ENCODE assay signal across 8 cellular contexts in genomic region chr22:43088616-43088978, GRCh38. TPM values are rescaled to one million over a fixed set of nuclear protein-coding genes. Genes with fewer than 3 reads are reported as not detected.
DNase-seq lines count a peak whose midpoint lies in the region; ATAC-seq, FAIRE-seq and TF ChIP-seq lines count a peak whose summit lies in the region.

No MANE protein-coding gene starts in this region.

- H3K36me3 Mint-ChIP-seq in naive thymus-derived CD8-positive, alpha-beta T cell, result peaks cover 0 to 5% (median 2%) of the 10 kb centered on the region in 3 donors

- POLR2A ChIA-PET in naive thymus-derived CD8-positive, alpha-beta T cell (lab: Charles Lee), result interaction anchor here (0.6 kb wide), 1 partner anchor 15 kb away, joined by 5 read pairs; no protein-coding TSS in a partner anchor

- no peaks in the 10 kb centered on the region for H4K20me1 ChIP-seq in BLaER1

- peak overlapping the region; percentile 97 for H3K4me2 ChIP-seq in BLaER1

- ATAC-seq in naive thymus-derived CD8-positive, alpha-beta T cell, result no peak
- no peak for ATAC-seq in HG03135 (IDR thresholded peaks at IDR 0.05; ENCODE audit: unreplicated experiment)

- FAIRE-seq in bronchial epithelial cell (lab: Jason Lieb, UNC), result no peak

- no peak for TF ChIP-seq CTCF in bronchial epithelial cell (IDR thresholded peaks at IDR 0.05; ENCODE audit: insufficient read depth, low read length, severe bottlenecking)

- peak overlapping the region in 9 of 10 donors; percentile 72 to 95 (median 89) for H3K27ac Mint-ChIP-seq in naive thymus-derived CD8-positive, alpha-beta T cell

- H3K36me3 ChIP-seq in BLaER1 (no peaks in the 10 kb centered on the region), HUES6 (ENCODE audit: control insufficient read depth, insufficient read depth, low read length) (no peaks in the 10 kb centered on the region), bronchial epithelial cell (ENCODE audit: control insufficient read depth, insufficient read depth, low read length) (peaks cover 2% of the 10 kb centered on the region)

- H3K9ac ChIP-seq in BLaER1, result peak overlapping the region; percentile 72
- peak overlapping the region; percentile 66 for H3K9ac ChIP-seq in HUES6 (ENCODE audit: low read length)

- DNase-seq in bronchial epithelial cell (ENCODE audit: low read depth) (no peak), occipital lobe (lab: John Stamatoyannopoulos, UW) (no peak), NCI-H1092 (lab: John Stamatoyannopoulos, UW) (no peak), amniotic stem cell (lab: John Stamatoyannopoulos, UW) (no peak)
- no peak for DNase-seq in naive thymus-derived CD8-positive, alpha-beta T cell

- no peaks in the 10 kb centered on the region for H3K27me3 ChIP-seq in BLaER1
- H3K27me3 ChIP-seq in HUES6 (ENCODE audit: control insufficient read depth, insufficient read depth, low read length), result no peaks in the 10 kb centered on the region
- no peaks in the 10 kb centered on the region for H3K27me3 ChIP-seq in bronchial epithelial cell (ENCODE audit: control insufficient read depth, insufficient read depth, low read length)

- H3K4me1 ChIP-seq in BLaER1, result peaks cover 22% of the 10 kb centered on the region
- no peaks in the 10 kb centered on the region for H3K4me1 ChIP-seq in HUES6 (ENCODE audit: control insufficient read depth, insufficient read depth, low read length)

- H3K27me3 Mint-ChIP-seq in naive thymus-derived CD8-positive, alpha-beta T cell, result no peaks in the 10 kb centered on the region

- H3K27ac ChIP-seq in BLaER1 (peak overlapping the region; percentile 28; the same call in 1 of the 2 replicates), HUES6 (ENCODE audit: low read depth, low read length) (no peak overlapping the region)

- peaks cover 5 to 31% (median 17%) of the 10 kb centered on the region in 4 donors for H3K4me1 Mint-ChIP-seq in naive thymus-derived CD8-positive, alpha-beta T cell

- H3K4me3 Mint-ChIP-seq in naive thymus-derived CD8-positive, alpha-beta T cell, result peak overlapping the region; percentile 85 to 97 (median 92)

- H3K4me3 ChIP-seq in BLaER1 (peak overlapping the region; percentile 85), HUES6 (ENCODE audit: low read depth, low read length) (peak overlapping the region; percentile 73), bronchial epithelial cell (ENCODE audit: low read depth, low read length) (peak overlapping the region; percentile 43)

- H3K9me3 ChIP-seq in BLaER1, result no peaks in the 10 kb centered on the region
- no peaks in the 10 kb centered on the region for H3K9me3 ChIP-seq in HUES6 (ENCODE audit: control insufficient read depth, insufficient read depth, low read depth, low read length)

- H3K9me3 Mint-ChIP-seq in naive thymus-derived CD8-positive, alpha-beta T cell, result no peaks in the 10 kb centered on the region

RNA-seq across cellular contexts. Expression of gene TTLL1, which starts 0.6 kb away (rescaled TPM):
- total RNA-seq in bronchial epithelial cell (6.3 and 11.1 TPM in 2 replicates), occipital lobe (46.9 TPM)
- total RNA-seq in naive thymus-derived CD8-positive, alpha-beta T cell, result 1 to 10 TPM; 6.6 to 7.3 TPM
- 10 to 100 TPM; 12.7 to 14.5 (median 12.8) TPM for polyA plus RNA-seq in naive thymus-derived CD8-positive, alpha-beta T cell

RNA-seq across cellular contexts. Expression of gene BIK, which starts 22.0 kb away (rescaled TPM):
- total RNA-seq in bronchial epithelial cell (56.8 and 66.6 TPM in 2 replicates), occipital lobe (not detected)
- total RNA-seq in naive thymus-derived CD8-positive, alpha-beta T cell, result 1 to 10 TPM; 2.6 TPM
- polyA plus RNA-seq in naive thymus-derived CD8-positive, alpha-beta T cell, result 1 to 10 TPM; 2.8 to 6.1 (median 4.0) TPM

RNA-seq across cellular contexts. Expression of gene MCAT, which starts 54.6 kb away (rescaled TPM):
- total RNA-seq in bronchial epithelial cell (10.6 and 11.8 TPM in 2 replicates), occipital lobe (15.1 TPM)
- total RNA-seq in naive thymus-derived CD8-positive, alpha-beta T cell, result 10 to 100 TPM in 1 of 2 experiments, 1 to 10 TPM in 1; 9.2 to 10.1 TPM
- 10 to 100 TPM; 10.8 to 11.3 (median 10.8) TPM for polyA plus RNA-seq in naive thymus-derived CD8-positive, alpha-beta T cell

Comparison
In these comparisons a context has a peak if more than half of its experiments do, and no peak if none do; other contexts are left out.
1. RNA of gene BIK, which starts 22.0 kb away (total RNA-seq): 56.8 to 66.6 TPM in bronchial epithelial cell; 2.6 TPM in naive thymus-derived CD8-positive, alpha-beta T cell and not detected in occipital lobe (single experiment); every median in the first group is over 10 times any median in the second.
2. Peak in every context shown above with its lines, with median percentiles within 50 percentile points of each other: H3K4me3 ChIP-seq.